Comparison of ENCODE assay signal across 27 cellular contexts in the genomic region with DNA sequence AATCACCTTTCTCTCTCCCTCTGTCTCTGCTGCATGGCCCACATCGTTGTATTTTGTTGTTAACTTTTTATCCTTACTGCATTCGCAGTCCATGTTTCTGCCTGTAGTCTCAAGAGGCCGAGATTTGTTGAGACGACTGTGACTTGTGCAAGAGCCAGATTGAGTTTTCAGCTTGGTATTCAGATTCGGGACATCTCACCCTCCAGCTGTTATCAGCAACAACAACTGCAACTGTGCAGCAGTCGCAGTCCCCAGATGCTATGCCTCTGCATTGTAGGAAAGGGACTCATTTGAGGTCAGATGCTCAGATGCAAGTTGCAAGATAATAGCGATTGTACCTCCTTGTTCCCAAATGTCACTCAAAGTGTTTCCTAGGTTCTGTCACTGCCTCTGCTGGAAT.
"Had no signal": no experiment of that assay in that cellular context is flagged by ENCODE, and none has a peak within 500 bp of the region (broad histone marks: within the 10 kb centered on the region; RNA-seq: fewer than 3 reads in every experiment).

No MANE protein-coding gene starts in this region.

- H3K27ac ChIP-seq: adrenal gland, breast epithelium had no signal

- H3K27me3 ChIP-seq: adrenal gland, breast epithelium had no signal

- DNase-seq: activated CD4-positive, alpha-beta T cell treated with anti-CD3 and anti-CD28 coated beads for 48 hours; activated CD4-positive, alpha-beta T cell treated with anti-CD3 and anti-CD28 coated beads, Interleukin-2, amount 50 U/mL, for 4 hours; activated CD4-positive, CD25-positive, alpha-beta regulatory T cell treated with anti-CD3 and anti-CD28 coated beads, Interleukin-2, amount 50 U/mL, for 72 hours; activated CD8-positive, alpha-beta memory T cell treated with anti-CD3 and anti-CD28 coated beads, Interleukin-2, amount 50 U/mL, for 48 hours; activated CD8-positive, alpha-beta T cell treated with anti-CD3 and anti-CD28 coated beads, Interleukin-2, amount 10 ng/mL, durations not matched to agents 7 days and 5 days; activated naive CD4-positive, alpha-beta T cell treated with anti-CD3 and anti-CD28 coated beads, Interleukin-2, amount 50 U/mL, for 16 hours; activated naive CD8-positive, alpha-beta T cell treated with anti-CD3 and anti-CD28 coated beads, Interleukin-2, amount 10 ng/mL, durations not matched to agents 7 days and 5 days; activated T-cell treated with anti-CD3 and anti-CD28 coated beads, Interleukin-2, amount 50 U/mL, for 1 hour; adrenal gland; aorta; central memory CD4-positive, alpha-beta T cell; KG1; NCI-H1092; NCI-H1417; NCI-H2029; NCI-H2107; NCI-H2171 treated with DMSO at 0.1 percent for 48 hours; NCI-H345; NCI-H510A treated with DMSO at 0.1 percent for 48 hours; NCI-H69; NK-92 treated with Interleukin-12 subunit alpha and Interleukin-12 subunit beta, amount 100 ng/mL, for 24 hours; OCI-M1; RPMI8226; SHP77 had no signal

- H3K4me1 Mint-ChIP-seq: activated naive CD8-positive, alpha-beta T cell treated with anti-CD3 and anti-CD28 coated beads, Interleukin-2, amount 10 ng/mL, durations not matched to agents 7 days and 5 days had no signal

- ATAC-seq: activated CD8-positive, alpha-beta T cell treated with anti-CD3 and anti-CD28 coated beads, Interleukin-2, amount 10 ng/mL, durations not matched to agents 7 days and 5 days; Panc1 had no signal

- H3K36me3 Mint-ChIP-seq: activated naive CD8-positive, alpha-beta T cell treated with anti-CD3 and anti-CD28 coated beads, Interleukin-2, amount 10 ng/mL, durations not matched to agents 7 days and 5 days had no signal

- H3K27me3 Mint-ChIP-seq: activated naive CD8-positive, alpha-beta T cell treated with anti-CD3 and anti-CD28 coated beads, Interleukin-2, amount 10 ng/mL, durations not matched to agents 7 days and 5 days had no signal

- H3K9me3 Mint-ChIP-seq: activated naive CD8-positive, alpha-beta T cell treated with anti-CD3 and anti-CD28 coated beads, Interleukin-2, amount 10 ng/mL, durations not matched to agents 7 days and 5 days; T-helper 1 cell treated with Interleukin-12 subunit alpha and Interleukin-12 subunit beta and Interleukin-4 antibody, amounts not matched to agents 30 μg/mL and 1 μg/mL, for 36 hours had no signal

- H3K4me3 Mint-ChIP-seq: activated CD8-positive, alpha-beta T cell treated with anti-CD3 and anti-CD28 coated beads, Interleukin-2, amount 10 ng/mL, durations not matched to agents 7 days and 5 days; activated naive CD8-positive, alpha-beta T cell treated with anti-CD3 and anti-CD28 coated beads, Interleukin-2, amount 10 ng/mL, durations not matched to agents 7 days and 5 days; T-helper 1 cell treated with Interleukin-12 subunit alpha and Interleukin-12 subunit beta and Interleukin-4 antibody, amounts not matched to agents 30 μg/mL and 1 μg/mL, for 36 hours had no signal

- H3K4me1 ChIP-seq: breast epithelium had no signal

- H3K36me3 ChIP-seq: adrenal gland, breast epithelium had no signal

- H3K9me3 ChIP-seq: adrenal gland, breast epithelium had no signal

- H3K4me3 ChIP-seq: adrenal gland, breast epithelium had no signal

- H3K27ac Mint-ChIP-seq: activated CD8-positive, alpha-beta T cell treated with anti-CD3 and anti-CD28 coated beads, Interleukin-2, amount 10 ng/mL, durations not matched to agents 7 days and 5 days; activated naive CD8-positive, alpha-beta T cell treated with anti-CD3 and anti-CD28 coated beads, Interleukin-2, amount 10 ng/mL, durations not matched to agents 7 days and 5 days; T-helper 1 cell treated with Interleukin-12 subunit alpha and Interleukin-12 subunit beta and Interleukin-4 antibody, amounts not matched to agents 30 μg/mL and 1 μg/mL, for 36 hours had no signal
